ENCODE assay signal across 27 cellular contexts in the genomic region with DNA sequence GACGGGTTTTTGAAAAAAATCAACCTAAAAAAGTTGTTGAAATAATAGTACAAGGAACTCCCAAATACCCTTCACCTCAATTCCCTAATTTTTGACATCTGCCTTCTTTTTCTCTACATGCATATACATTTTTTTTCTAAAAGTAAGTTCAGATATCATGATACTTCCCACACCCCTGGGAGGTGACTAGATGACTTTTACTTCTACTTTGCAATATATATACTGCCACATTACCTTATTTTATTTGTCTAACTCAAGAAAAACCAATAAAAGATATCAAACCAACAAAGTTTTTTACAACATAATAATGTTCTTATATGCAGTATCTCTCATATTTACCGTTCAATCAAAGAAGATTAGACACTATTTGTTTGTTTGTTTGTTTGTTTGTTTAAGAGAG. TPM values are rescaled to one million over a fixed set of nuclear protein-coding genes. Genes with fewer than 3 reads are reported as not detected.
DNase-seq lines count a peak whose midpoint lies in the region; ATAC-seq, FAIRE-seq and TF ChIP-seq lines count a peak whose summit lies in the region.
"Had no signal": no experiment of that assay in that cellular context is flagged by ENCODE, and none has a peak within 500 bp of the region (broad histone marks: within the 10 kb centered on the region; RNA-seq: fewer than 3 reads in every experiment).

No MANE protein-coding gene starts in this region.

- no peak overlapping the region for H2BK5ac ChIP-seq in H9 (ENCODE audit: insufficient read length, low read length)

- H3K18ac ChIP-seq in H9 (ENCODE audit: insufficient read length, low read depth, low read length): no peak overlapping the region

- in situ Hi-C loops in brain microvascular endothelial cell (cut with HindIII; ENCODE audit: low pct_ligation_motif_present, low sequenced_read_pairs): no loop called here

- H2BK120ac ChIP-seq in H9 (ENCODE audit: low read depth, low read length, poor library complexity, severe bottlenecking): no peak overlapping the region

- H3K4ac ChIP-seq in H9 (ENCODE audit: low read depth, low read length): no peak overlapping the region

- no peaks in the 10 kb centered on the region for H4K20me1 ChIP-seq in H9 (ENCODE audit: control insufficient read depth, insufficient read depth, insufficient read length)
- H4K20me1 ChIP-seq in GM23338 (replicated peaks; ENCODE audit: insufficient read depth): no peaks in the 10 kb centered on the region; the same call in 1 of the 2 replicates
- H4K20me1 ChIP-seq in MM.1S (ENCODE audit: insufficient read depth, low read length): no peaks in the 10 kb centered on the region

- no CpG with 5 or more reads among the region's 2 CpGs for WGBS in H9 (ENCODE audit: extremely low coverage, insufficient read length, low lambda C conversion rate)
- WGBS in small intestine, 3 donors: 20 to 72% (median 34%) methylated on average over 2 of the region's 2 CpGs

- H2AFZ ChIP-seq in H9 (ENCODE audit: low read length) (no peak overlapping the region), GM23338 (no peak overlapping the region), MM.1S (ENCODE audit: low read length) (no peak overlapping the region)
- H2AFZ ChIP-seq: GM23248 had no signal

- no peak overlapping the region for H3K27ac ChIP-seq in H9 (ENCODE audit: insufficient read length, low read depth, low read length)
- H3K27ac ChIP-seq in colonic mucosa: peak overlapping the region; percentile 65
- H3K27ac ChIP-seq in small intestine (ENCODE audit: low read depth in 1 of 2, low read length in 1 of 2): no peak overlapping the region
- no peak overlapping the region for H3K27ac ChIP-seq in brain microvascular endothelial cell
- H3K27ac ChIP-seq in GM23338 (ENCODE audit: low read depth): no peak overlapping the region
- H3K27ac ChIP-seq in MM.1S (ENCODE audit: low read length): no peak overlapping the region
- H3K27ac ChIP-seq: A549; BLaER1 treated with 17β-estradiol and CSF1 and Interleukin-3, amounts not matched to agents 10 nM and 100 nM; GM23248 had no signal

- H3K9me3 ChIP-seq in H9 (ENCODE audit: control insufficient read depth, low read depth, low read length) (no peaks in the 10 kb centered on the region), colonic mucosa (no peaks in the 10 kb centered on the region), small intestine (ENCODE audit: control insufficient read depth, low read depth) (no peaks in the 10 kb centered on the region), MM.1S (replicated peaks; ENCODE audit: insufficient read depth, low read length) (no peaks in the 10 kb centered on the region)
- H3K9me3 ChIP-seq: A549; BE2C; BLaER1 treated with 17β-estradiol and CSF1 and Interleukin-3, amounts not matched to agents 10 nM and 100 nM; HAP-1 had no signal

- intact Hi-C loops in colonic mucosa (cut with DNase I) (no loop called here), left colon (cut with DNase I, micrococcal nuclease) (no loop called here)

- H3K27ac Mint-ChIP-seq in H9 (peak overlapping the region in 2 of 3 experiments; percentile 19 to 90; a peak in 3 of 7 replicates), GM23338 (no peak overlapping the region)
- H3K27ac Mint-ChIP-seq: CD14-positive monocyte; CD4-positive, alpha-beta T cell; CD8-positive, alpha-beta memory T cell; HFFc6 had no signal

- H3K56ac ChIP-seq in H9 (ENCODE audit: insufficient read length, low read depth, low read length): no peak overlapping the region

- H4K8ac ChIP-seq in H9 (replicated peaks; ENCODE audit: insufficient read length, low read depth, low read length): no peak overlapping the region

- no peaks in the 10 kb centered on the region; the same call in 1 of the 2 replicates for H3K4me1 ChIP-seq in H9 (ENCODE audit: insufficient read depth, low read length)
- H3K4me1 ChIP-seq in colonic mucosa: no peaks in the 10 kb centered on the region
- H3K4me1 ChIP-seq in small intestine (ENCODE audit: control insufficient read depth in 2 of 2, insufficient read depth in 1 of 2, low read depth in 1 of 2, low read length in 1 of 2): peaks cover 3 to 7% of the 10 kb centered on the region in 2 donors
- peaks cover 11% of the 10 kb centered on the region; the same call in 1 of the 2 replicates for H3K4me1 ChIP-seq in GM23338 (ENCODE audit: insufficient read depth)
- H3K4me1 ChIP-seq in MM.1S (ENCODE audit: low read length): no peaks in the 10 kb centered on the region
- H3K4me1 ChIP-seq: A549, HAP-1 had no signal

- DNase-seq in H9: no peak
- DNase-seq in colonic mucosa: no peak
- DNase-seq in left colon: no peak
- DNase-seq in small intestine: no peak
- no peak for DNase-seq in brain microvascular endothelial cell
- no peak for DNase-seq in GM23338 (ENCODE audit: low spot score)
- no peak for DNase-seq in MM.1S
- DNase-seq: 8988T; ACHN; AML-193; BE2C; CD4-positive, alpha-beta T cell; CD8-positive, alpha-beta memory T cell; DMS 273 treated with DMSO at 0.1 percent for 48 hours; DMS79; EL; GDM1; GM23248; HFFc6 had no signal

- no peak overlapping the region for H3T11ph ChIP-seq in H9 (ENCODE audit: low read length)

- no peak overlapping the region for H2BK20ac ChIP-seq in H9 (ENCODE audit: low read depth, low read length, poor library complexity, severe bottlenecking)

- H3K79me1 ChIP-seq in H9 (ENCODE audit: insufficient read depth, low read depth, low read length, poor library complexity, severe bottlenecking): no peaks in the 10 kb centered on the region

- no peak overlapping the region for H4K5ac ChIP-seq in H9 (ENCODE audit: insufficient read length, low read depth, low read length)

- ATAC-seq in left colon (peak; percentile 65), GM23338 (no peak)
- ATAC-seq: A549, GM12878 had no signal

- H3K23ac ChIP-seq in H9 (ENCODE audit: insufficient read length, low read depth, low read length): no peak overlapping the region

- no peak overlapping the region for H2AK5ac ChIP-seq in H9 (ENCODE audit: insufficient read length, low read length)

- H3K4me2 ChIP-seq in H9 (ENCODE audit: insufficient read depth, insufficient read length, low read length) (no peak overlapping the region), GM23338 (no peak overlapping the region), MM.1S (ENCODE audit: low read depth, low read length) (no peak overlapping the region)
- H3K4me2 ChIP-seq: A549 had no signal

- H3K14ac ChIP-seq in H9 (ENCODE audit: insufficient read depth, low read length): no peak overlapping the region

- H3K9me2 ChIP-seq in GM23338 (ENCODE audit: insufficient read depth) (no peaks in the 10 kb centered on the region; the same call in 1 of the 2 replicates), MM.1S (replicated peaks; ENCODE audit: insufficient read depth, low read length) (no peaks in the 10 kb centered on the region)

- H3K27me3 Mint-ChIP-seq in H9 (ENCODE audit: low read depth) (no peaks in the 10 kb centered on the region), GM23338 (ENCODE audit: insufficient read depth, low read depth, poor library complexity) (no peaks in the 10 kb centered on the region)
- H3K27me3 Mint-ChIP-seq: CD4-positive, alpha-beta T cell had no signal

- H3K4me3 Mint-ChIP-seq in H9 (no peak overlapping the region), GM23338 (no peak overlapping the region)
- H3K4me3 Mint-ChIP-seq: CD14-positive monocyte; CD4-positive, alpha-beta T cell; CD8-positive, alpha-beta memory T cell; HFFc6 had no signal

- H3K79me2 ChIP-seq in H9 (ENCODE audit: insufficient read depth, low read length): peaks cover 2% of the 10 kb centered on the region; the same call in 1 of the 2 replicates
- H3K79me2 ChIP-seq in GM23338 (replicated peaks; ENCODE audit: insufficient read depth): peaks cover 41% of the 10 kb centered on the region
- H3K79me2 ChIP-seq in MM.1S (ENCODE audit: low read length): no peaks in the 10 kb centered on the region

- no peak overlapping the region for H3K4me3 ChIP-seq in colonic mucosa
- H3K4me3 ChIP-seq in small intestine (ENCODE audit: low read depth in 1 of 2, low read length in 2 of 2): no peak overlapping the region
- no peak overlapping the region for H3K4me3 ChIP-seq in brain microvascular endothelial cell (ENCODE audit: low read depth, low read length)
- H3K4me3 ChIP-seq in GM23338: no peak overlapping the region
- no peak overlapping the region for H3K4me3 ChIP-seq in MM.1S (ENCODE audit: low read length)
- H3K4me3 ChIP-seq: A549; BLaER1 treated with 17β-estradiol and CSF1 and Interleukin-3, amounts not matched to agents 10 nM and 100 nM; GM12878; GM23248; HAP-1 had no signal

- no peak overlapping the region for H2BK12ac ChIP-seq in H9 (ENCODE audit: insufficient read length, low read depth, low read length)

- FAIRE-seq in small intestine (lab: Jason Lieb, UNC): peak; percentile 10
- FAIRE-seq: A549, D721Med, GM12878, GM19239 had no signal

- no peak overlapping the region for H3K9ac ChIP-seq in H9 (ENCODE audit: extremely low read depth, insufficient read length, low read length)
- H3K9ac ChIP-seq in colonic mucosa (ENCODE audit: low read depth in 2 of 2, low read length in 2 of 2): peak overlapping the region in 1 of 2 donors; percentile 68
- H3K9ac ChIP-seq in MM.1S (ENCODE audit: low read length): no peak overlapping the region
- H3K9ac ChIP-seq: BLaER1 treated with 17β-estradiol and CSF1 and Interleukin-3, amounts not matched to agents 10 nM and 100 nM; GM23248 had no signal

- H3K23me2 ChIP-seq in H9 (ENCODE audit: insufficient read length, low read depth, low read length, poor library complexity, severe bottlenecking): no peaks in the 10 kb centered on the region

- H3K9me3 Mint-ChIP-seq in H9 (no peaks in the 10 kb centered on the region), GM23338 (peaks cover 4% of the 10 kb centered on the region; the same call in 1 of the 3 replicates)
- H3K9me3 Mint-ChIP-seq: CD14-positive monocyte; CD4-positive, alpha-beta T cell; CD8-positive, alpha-beta memory T cell; HFFc6 had no signal

- no peak overlapping the region for H4K91ac ChIP-seq in H9 (ENCODE audit: insufficient read length, low read depth, low read length)

- H2BK15ac ChIP-seq in H9 (ENCODE audit: low read depth, low read length): no peak overlapping the region

- peaks cover 33 to 47% (median 40%) of the 10 kb centered on the region in 3 experiments; a peak in 6 of 7 replicates for H3K36me3 Mint-ChIP-seq in H9 (ENCODE audit: insufficient read depth in 1 of 3, low read depth in 3 of 3)
- peaks cover 45% of the 10 kb centered on the region for H3K36me3 Mint-ChIP-seq in GM23338 (ENCODE audit: low read depth)
- H3K36me3 Mint-ChIP-seq: CD14-positive monocyte had no signal

- no peak for TF ChIP-seq CTCF in H9 (conservative IDR thresholded peaks at IDR 0.05)
- no peak for TF ChIP-seq CTCF in colonic mucosa (IDR thresholded peaks at IDR 0.05)
- no peak for TF ChIP-seq CTCF in brain microvascular endothelial cell (IDR thresholded peaks at IDR 0.05; ENCODE audit: low read depth, low read length, missing control alignments)
- no peak for TF ChIP-seq CTCF in GM23338 (conservative IDR thresholded peaks at IDR 0.05; ENCODE audit: low read depth in 2 of 2)
- no peak for TF ChIP-seq CTCF in MM.1S (IDR thresholded peaks at IDR 0.05; ENCODE audit: low read length)

- H3K27me3 ChIP-seq in H9 (ENCODE audit: insufficient read depth, low read length): no peaks in the 10 kb centered on the region
- no peaks in the 10 kb centered on the region for H3K27me3 ChIP-seq in colonic mucosa
- H3K27me3 ChIP-seq in small intestine (ENCODE audit: control insufficient read depth in 2 of 2, insufficient read depth in 2 of 2, low read length in 2 of 2): no peaks in the 10 kb centered on the region
- H3K27me3 ChIP-seq in brain microvascular endothelial cell (replicated peaks): no peaks in the 10 kb centered on the region
- no peaks in the 10 kb centered on the region for H3K27me3 ChIP-seq in GM23338 (ENCODE audit: insufficient read depth)
- H3K27me3 ChIP-seq in MM.1S (replicated peaks; ENCODE audit: insufficient read depth, low read length): no peaks in the 10 kb centered on the region
- H3K27me3 ChIP-seq: BE2C; BLaER1 treated with 17β-estradiol and CSF1 and Interleukin-3, amounts not matched to agents 10 nM and 100 nM had no signal

- peaks cover 37 to 41% of the 10 kb centered on the region in 2 experiments for H3K4me1 Mint-ChIP-seq in H9
- peaks cover 48% of the 10 kb centered on the region for H3K4me1 Mint-ChIP-seq in GM23338
- H3K4me1 Mint-ChIP-seq: CD14-positive monocyte; CD8-positive, alpha-beta memory T cell had no signal

- H3K36me3 ChIP-seq in colonic mucosa (no peaks in the 10 kb centered on the region), small intestine (ENCODE audit: control insufficient read depth in 2 of 2, insufficient read depth in 2 of 2, low read length in 2 of 2) (no peaks in the 10 kb centered on the region), brain microvascular endothelial cell (replicated peaks) (peaks cover 2% of the 10 kb centered on the region), GM23338 (ENCODE audit: insufficient read depth) (0 out of 2 replicates have a peak, but pooled peaks cover 10% of the 10 kb centered on the region), MM.1S (replicated peaks; ENCODE audit: insufficient read depth, low read length) (no peaks in the 10 kb centered on the region)
- H3K36me3 ChIP-seq: BE2C, HAP-1 had no signal

- H3F3A ChIP-seq in GM23338 (replicated peaks; ENCODE audit: low read depth) (no peaks in the 10 kb centered on the region), MM.1S (ENCODE audit: insufficient read depth, low read length) (no peaks in the 10 kb centered on the region)

RNA-seq across cellular contexts. Expression of a gene that starts 31.1 kb away (rescaled TPM):
- total RNA-seq in H9 (2021) (26.9 and 29.7 TPM in 2 replicates), colonic mucosa (10 to 100 TPM; 14.6 to 21.6 TPM), left colon (10 to 100 TPM; 19.0 to 27.7 TPM)
- polyA plus RNA-seq in small intestine (1 to 10 TPM in 1 of 3 donors, under 1 TPM in 2; 0.22 to 2.5 (median 0.54) TPM), GM23338 (2016; fragmentation: Nextera tagmentation; extraction: Ambion mirVana) (27.0 and 28.4 TPM in 2 replicates)
- 22.1 and 29.2 TPM in 2 replicates for total RNA-seq in GM23338 (2014; rRNA removed; shearing (Covaris generic))
- total RNA-seq: CD4-positive, alpha-beta T cell; CD8-positive, alpha-beta memory T cell; HFFc6 had no signal
- polyA plus RNA-seq: CD14-positive monocyte; CD8-positive, alpha-beta memory T cell; GM23248 had no signal

RNA-seq across cellular contexts. Expression of a gene that starts 52.0 kb away (rescaled TPM):
- total RNA-seq in H9 (2021): 5.2 and 6.2 TPM in 2 replicates
- total RNA-seq in colonic mucosa: not detected
- not detected for total RNA-seq in left colon
- polyA plus RNA-seq in small intestine: 1 to 10 TPM in 1 of 3 donors, not detected in 2; 1.5 TPM
- 1.7 and 2.2 TPM in 2 replicates for total RNA-seq in GM23338 (2014; rRNA removed; shearing (Covaris generic))
- polyA plus RNA-seq in GM23338 (2016; fragmentation: Nextera tagmentation; extraction: Ambion mirVana): 7.5 and 9.7 TPM in 2 replicates
- total RNA-seq: CD4-positive, alpha-beta T cell; CD8-positive, alpha-beta memory T cell; GM23248; H4; HFFc6 had no signal
- polyA plus RNA-seq: CD14-positive monocyte; CD8-positive, alpha-beta memory T cell; GM23248 had no signal
